16 cellular contexts compared by ENCODE assay signal in genomic region chr6:109820706-109821350, GRCh38.
DNase-seq lines count a peak whose midpoint lies in the region; ATAC-seq, FAIRE-seq and TF ChIP-seq lines count a peak whose summit lies in the region.
"Had no signal": no experiment of that assay in that cellular context is flagged by ENCODE, and none has a peak within 500 bp of the region (broad histone marks: within the 10 kb centered on the region; RNA-seq: fewer than 3 reads in every experiment).

No MANE protein-coding gene starts in this region.

- CTCF ChIA-PET in GM10248 (lab: Yijun Ruan, JAX): interaction anchor here (0.8 to 1.3 kb wide), 2 partner anchors 18 to 82 kb away, joined by 3 to 4 read pairs; no protein-coding TSS in a partner anchor

- peaks cover 0 to 10% (median 0%) of the 10 kb centered on the region in 9 donors for H3K4me1 ChIP-seq in heart right ventricle
- no peaks in the 10 kb centered on the region for H3K4me1 ChIP-seq in neural progenitor cell

- POLR2A ChIA-PET in GM10248 (lab: Yijun Ruan, JAX): no interaction called here

- no peak overlapping the region for H3K4me2 ChIP-seq in neural progenitor cell
- H3K4me2 ChIP-seq: GM23338 had no signal

- no peaks in the 10 kb centered on the region for H4K20me1 ChIP-seq in neural progenitor cell (ENCODE audit: low read depth)

- H3K36me3 ChIP-seq in heart right ventricle: peaks cover 0 to 32% (median 8%) of the 10 kb centered on the region in 9 donors
- no peaks in the 10 kb centered on the region for H3K36me3 ChIP-seq in neural progenitor cell

- H3K9me3 Mint-ChIP-seq in neural progenitor cell: no peaks in the 10 kb centered on the region
- H3K9me3 Mint-ChIP-seq: GM23338; T-helper 1 cell treated with Interleukin-12 subunit alpha and Interleukin-12 subunit beta and Interleukin-4 antibody, amounts not matched to agents 30 μg/mL and 1 μg/mL, for 36 hours had no signal

- intact Hi-C loops in heart right ventricle (cut with DNase I): no loop called here

- no peaks in the 10 kb centered on the region for H3K27me3 Mint-ChIP-seq in neural progenitor cell (ENCODE audit: insufficient read depth, low read depth)

- ATAC-seq in GM18909 (IDR thresholded peaks at IDR 0.05; ENCODE audit: poor library complexity, unreplicated experiment) (peak; percentile 72), GM21786 (IDR thresholded peaks at IDR 0.05; ENCODE audit: unreplicated experiment) (peak; percentile 78), HG03469 (IDR thresholded peaks at IDR 0.05; ENCODE audit: unreplicated experiment) (peak; percentile 46), heart right ventricle (no peak)
- ATAC-seq: GM23338, mucosa of descending colon had no signal

- H3K9me3 ChIP-seq in heart right ventricle (no peaks in the 10 kb centered on the region), neural progenitor cell (ENCODE audit: low read depth) (no peaks in the 10 kb centered on the region)
- H3K9me3 ChIP-seq: mucosa of descending colon had no signal

- no peak for FAIRE-seq in HTR-8/SVneo (lab: Jason Lieb, UNC)

- DNase-seq in GM10248 (ENCODE audit: extremely low spot score) (peak; percentile 28), HTR-8/SVneo (ENCODE audit: insufficient read length, low spot score) (no peak), heart right ventricle (no peak), neural progenitor cell (ENCODE audit: low spot score) (no peak), kidney tubule cell (ENCODE audit: low spot score) (no peak)
- DNase-seq: effector CD8-positive, alpha-beta T cell; foreskin fibroblast; islet precursor cell; mucosa of descending colon; NCI-H2107; stimulated activated CD4-positive, alpha-beta T cell treated with anti-CD3 and anti-CD28 coated beads, Interleukin-1b, Interleukin-23, amount 100 ng/mL, for 48 hours had no signal

- H3K27me3 ChIP-seq in heart right ventricle (no peaks in the 10 kb centered on the region), neural progenitor cell (no peaks in the 10 kb centered on the region)

- peaks cover 4% of the 10 kb centered on the region for H3K36me3 Mint-ChIP-seq in neural progenitor cell

- 87 to 95% methylated on average over 4 of the region's 4 CpGs for WGBS in heart right ventricle, 2 donors

- no peaks in the 10 kb centered on the region for H3F3A ChIP-seq in neural progenitor cell (ENCODE audit: low read depth)

- H3K4me3 Mint-ChIP-seq in neural progenitor cell: no peak overlapping the region
- H3K4me3 Mint-ChIP-seq: GM23338; T-helper 1 cell treated with Interleukin-12 subunit alpha and Interleukin-12 subunit beta and Interleukin-4 antibody, amounts not matched to agents 30 μg/mL and 1 μg/mL, for 36 hours had no signal

- H3K79me2 ChIP-seq in neural progenitor cell (ENCODE audit: low read depth): no peaks in the 10 kb centered on the region

- no peak overlapping the region for H3K27ac Mint-ChIP-seq in neural progenitor cell
- H3K27ac Mint-ChIP-seq: GM23338; T-helper 1 cell treated with Interleukin-12 subunit alpha and Interleukin-12 subunit beta and Interleukin-4 antibody, amounts not matched to agents 30 μg/mL and 1 μg/mL, for 36 hours had no signal

- H3K4me1 Mint-ChIP-seq in neural progenitor cell: no peaks in the 10 kb centered on the region

- H3K27ac ChIP-seq in heart right ventricle: no peak overlapping the region
- H3K27ac ChIP-seq in neural progenitor cell: no peak overlapping the region

- H2AFZ ChIP-seq in neural progenitor cell (replicated peaks): no peak overlapping the region
- H2AFZ ChIP-seq: GM23338 had no signal

- H3K4me3 ChIP-seq in heart right ventricle (no peak overlapping the region), neural progenitor cell (no peak overlapping the region)
- H3K4me3 ChIP-seq: GM23338, mucosa of descending colon had no signal

- no peak for TF ChIP-seq CTCF in GM10248 (IDR thresholded peaks at IDR 0.05; ENCODE audit: control extremely low read depth, extremely low read depth, low read depth, missing control alignments)
- no peak for TF ChIP-seq CTCF in heart right ventricle (IDR thresholded peaks at IDR 0.05)
- no peak for TF ChIP-seq CTCF in neural progenitor cell (IDR thresholded peaks at IDR 0.05)

- H3K9ac ChIP-seq in neural progenitor cell: no peak overlapping the region

Comparison
In these comparisons a context has a peak if more than half of its experiments do, and no peak if none do; other contexts are left out.
1. ATAC-seq: peak in GM18909 (single experiment), GM21786 (single experiment) and HG03469 (single experiment); none in heart right ventricle (0 of 8).